8 cellular contexts compared by ENCODE assay signal in the genomic region with DNA sequence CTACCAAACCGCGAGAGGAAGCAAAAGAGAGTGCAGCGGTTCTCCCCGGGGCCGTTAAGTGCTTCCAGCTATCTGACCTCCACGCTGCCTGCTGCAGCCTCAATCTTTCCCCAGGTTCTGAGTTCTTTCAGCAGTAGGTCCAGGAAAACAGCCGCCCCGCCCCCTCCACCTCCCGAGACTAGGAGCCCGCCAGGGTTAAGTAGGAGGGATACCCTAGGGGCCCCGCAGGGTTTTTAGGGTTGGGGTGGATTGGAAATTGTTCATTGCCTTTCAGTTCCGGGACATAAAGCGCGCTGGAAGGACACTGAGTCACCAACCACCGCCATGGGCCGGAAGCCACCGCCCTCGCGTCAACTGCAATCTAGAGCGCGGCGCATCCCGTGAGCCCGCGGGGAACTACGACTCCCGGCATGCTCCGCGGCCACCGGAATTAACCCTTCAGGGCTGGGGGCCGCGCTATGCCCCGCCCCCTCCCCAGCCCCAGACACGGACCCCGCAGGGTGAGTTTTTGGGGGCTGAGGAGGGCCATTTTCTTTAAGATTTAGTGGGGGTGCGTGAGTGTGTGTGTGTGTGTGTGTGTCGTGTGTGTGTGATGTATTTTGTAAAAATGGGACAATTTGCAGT. TPM values are rescaled to one million over a fixed set of nuclear protein-coding genes. Genes with fewer than 3 reads are reported as not detected.
DNase-seq lines count a peak whose midpoint lies in the region; ATAC-seq and TF ChIP-seq lines count a peak whose summit lies in the region.

A gene (plus strand): TSS at position 456 of the 624 bp plus-strand sequence. CDS start 1,332 bp downstream, outside the sequence.

- TF ChIP-seq POLR2A in upper lobe of left lung (IDR thresholded peaks at IDR 0.05), result peak in 2 of 4 donors; percentile 56 to 72

- peak within 1 kb of the TSS; percentile 82 for H3K27ac ChIP-seq in adipose tissue (ENCODE audit: low read depth, low read length)
- H3K27ac ChIP-seq in heart right ventricle, result peak within 1 kb of the TSS; percentile 89 to 97 (median 93)
- H3K27ac ChIP-seq in upper lobe of left lung, result peak within 1 kb of the TSS; percentile 89 to 95 (median 94)

- peak within 1 kb of the TSS; percentile 96 to 99 for H3K27ac Mint-ChIP-seq in T-cell

- DNase-seq in GM13976 (ENCODE audit: low spot score), result peak; percentile 95
- peak; percentile 94 for DNase-seq in NCI-H146 (lab: John Stamatoyannopoulos, UW)
- DNase-seq in T-cell, result peak; percentile 80 to 93 (median 89)
- peak; percentile 93 to 94 for DNase-seq in heart right ventricle
- peak; percentile 99 for DNase-seq in posterior vena cava (ENCODE audit: low spot score)
- peak; percentile 96 to 97 for DNase-seq in upper lobe of left lung

- no peaks in the 10 kb centered on the region for H3K27me3 ChIP-seq in heart right ventricle
- no peaks in the 10 kb centered on the region for H3K27me3 ChIP-seq in upper lobe of left lung

- WGBS in adipose tissue, 3 donors, result 0 to 1% (median 0%) methylated on average over 34 to 37 of the region's 37 CpGs
- 0% methylated on average over 37 of the region's 37 CpGs for WGBS in heart right ventricle, 2 donors
- WGBS in upper lobe of left lung, 2 donors, result 0% methylated on average over 13 to 37 of the region's 37 CpGs

- H3K4me1 ChIP-seq in heart right ventricle (peaks cover 3 to 41% (median 35%) of the 10 kb centered on the region in 9 donors), upper lobe of left lung (peaks cover 26 to 39% (median 29%) of the 10 kb centered on the region in 4 donors)

- peak within 1 kb of the TSS; percentile 85 to 93 (median 93) for H3K4me3 Mint-ChIP-seq in T-cell

- H3K9me3 Mint-ChIP-seq in T-cell, result no peaks in the 10 kb centered on the region

- CTCF ChIA-PET in T-cell (lab: Charles Lee), result interaction anchor here (0.6 to 1.9 kb wide), 11 partner anchors 8 to 181 kb away, joined by 3 to 16 read pairs (median 4); a partner anchor contains a TSS

- no peaks in the 10 kb centered on the region for H3K27me3 Mint-ChIP-seq in T-cell

- intact Hi-C loops in heart right ventricle (cut with DNase I) (loop anchor here in 1 of 10 donors (2.0 kb wide), 1 partner anchor 37 kb away; a partner anchor contains a TSS), posterior vena cava (cut with DNase I) (no loop called here)

- peak within 1 kb of the TSS; percentile 38 to 85 (median 69) for H3K4me3 ChIP-seq in heart right ventricle
- H3K4me3 ChIP-seq in upper lobe of left lung, result peak within 1 kb of the TSS; percentile 54 to 66 (median 60)

- peak in 1 of 4 donors; percentile 2 for TF ChIP-seq EP300 in upper lobe of left lung (IDR thresholded peaks at IDR 0.05)

- POLR2A ChIA-PET in T-cell (lab: Charles Lee), result interaction anchor here (0.6 kb wide), 2 partner anchors 42 to 179 kb away, joined by 3 to 4 read pairs; no protein-coding TSS in a partner anchor

- no peak for TF ChIP-seq CTCF in GM13976 (IDR thresholded peaks at IDR 0.05; ENCODE audit: borderline replicate concordance, control extremely low read depth, extremely low read depth, insufficient read depth, missing control alignments)
- TF ChIP-seq CTCF in heart right ventricle (IDR thresholded peaks at IDR 0.05), result no peak
- TF ChIP-seq CTCF in upper lobe of left lung (IDR thresholded peaks at IDR 0.05), result no peak

- H3K36me3 Mint-ChIP-seq in T-cell, result peaks cover 4% of the 10 kb centered on the region

- in situ Hi-C loops in GM13976 (cut with MboI; ENCODE audit: low sequenced_read_pairs, unreplicated experiment), result no loop called here

- no peaks in the 10 kb centered on the region for H3K9me3 ChIP-seq in heart right ventricle
- H3K9me3 ChIP-seq in upper lobe of left lung, result no peaks in the 10 kb centered on the region

- ATAC-seq in HG02852 (IDR thresholded peaks at IDR 0.05; ENCODE audit: unreplicated experiment) (peak; percentile 91), T-cell (replicated peaks in 1 of 4) (peak; percentile 93 to 94 (median 93)), heart right ventricle (peak; percentile 93 to 98 (median 96)), upper lobe of left lung (ENCODE audit: low FRiP score in 2 of 2) (peak; percentile 96 to 99)

- H3K36me3 ChIP-seq in heart right ventricle, result peaks cover 0 to 16% (median 0%) of the 10 kb centered on the region in 9 donors
- H3K36me3 ChIP-seq in upper lobe of left lung, result no peaks in the 10 kb centered on the region

- H3K4me1 Mint-ChIP-seq in T-cell, result peaks cover 28 to 43% (median 42%) of the 10 kb centered on the region in 3 donors

RNA-seq across cellular contexts. Expression of the gene that starts here (rescaled TPM):
- 10 to 100 TPM in 1 of 5 donors, 1 to 10 TPM in 4; 5.9 to 12.4 (median 7.7) TPM for total RNA-seq in T-cell
- 10 to 100 TPM; 15.5 to 88.5 (median 48.0) TPM for polyA plus RNA-seq in adipose tissue
- 10 to 100 TPM; 39.8 to 61.9 (median 49.9) TPM for total RNA-seq in heart right ventricle
- polyA plus RNA-seq in heart right ventricle, result 10 to 100 TPM; 31.9 to 64.0 TPM
- 10 to 100 TPM; 32.9 to 35.7 TPM for total RNA-seq in posterior vena cava
- 10 to 100 TPM; 10.5 to 38.4 (median 29.1) TPM for total RNA-seq in upper lobe of left lung

Comparison
In these comparisons a context has a peak if more than half of its experiments do, and no peak if none do; other contexts are left out.
1. Peak in every context shown above with its lines: DNase-seq, ATAC-seq, H3K4me3 ChIP-seq and H3K27ac ChIP-seq.